8 cellular contexts compared by ENCODE assay signal in the genomic region with DNA sequence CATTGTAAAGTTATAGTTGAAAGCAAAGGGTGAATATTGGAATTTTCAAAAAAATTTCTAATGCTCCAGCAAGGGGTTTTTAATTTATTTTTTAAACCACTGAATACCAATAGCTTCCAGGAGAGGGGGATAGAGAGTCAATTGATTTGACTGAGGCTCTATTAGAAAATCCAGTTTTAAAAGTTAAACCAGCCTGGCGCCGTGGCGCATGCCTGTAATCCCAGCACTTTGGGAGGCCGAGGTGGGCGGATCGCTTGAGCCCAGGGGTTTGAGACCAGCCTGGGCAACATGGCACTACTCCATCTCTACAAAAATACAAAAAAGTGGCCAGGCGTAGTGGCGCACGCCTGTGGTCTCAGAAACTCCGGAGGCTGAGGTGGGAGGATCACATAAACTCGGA.
DNase-seq lines count a peak whose midpoint lies in the region; ATAC-seq and TF ChIP-seq lines count a peak whose summit lies in the region.

No MANE protein-coding gene starts in this region.

- TF ChIP-seq EP300 in stomach (IDR thresholded peaks at IDR 0.05), result no peak

- H3K9me2 ChIP-seq in GM23248 (ENCODE audit: insufficient read depth) (no peaks in the 10 kb centered on the region), SU-DHL-6 (replicated peaks; ENCODE audit: insufficient read depth, low read length) (no peaks in the 10 kb centered on the region)

- H3K27ac ChIP-seq in GM23248, result peak overlapping the region; percentile 20
- H3K27ac ChIP-seq in SU-DHL-6 (ENCODE audit: low read depth, low read length), result no peak overlapping the region
- H3K27ac ChIP-seq in stomach, result no peak overlapping the region

- ATAC-seq in left cardiac atrium, result peak; percentile 34 to 42
- no peak for ATAC-seq in HG03095 (IDR thresholded peaks at IDR 0.05; ENCODE audit: unreplicated experiment)
- ATAC-seq in GM18517 (IDR thresholded peaks at IDR 0.05; ENCODE audit: unreplicated experiment), result no peak

- in situ Hi-C loops in GM23248 (cut with MboI), result loop anchor here (10.0 kb wide), 1 partner anchor 339 kb away; no protein-coding TSS in a partner anchor

- H3K4me3 ChIP-seq in GM23248, result 0 out of 2 replicates have a peak overlapping the region, but pooled peaks have one; percentile 47
- H3K4me3 ChIP-seq in SU-DHL-6 (ENCODE audit: insufficient read depth, low read length, poor library complexity, severe bottlenecking), result no peak overlapping the region
- no peak overlapping the region for H3K4me3 ChIP-seq in stomach

- TF ChIP-seq POLR2A in stomach (IDR thresholded peaks at IDR 0.05), result no peak

- H3K79me2 ChIP-seq in GM23248 (ENCODE audit: insufficient read depth), result no peaks in the 10 kb centered on the region
- no peaks in the 10 kb centered on the region for H3K79me2 ChIP-seq in SU-DHL-6 (ENCODE audit: insufficient read depth, low read length)

- WGBS in GM23248 (ENCODE audit: low coverage in 1 of 2, low lambda C conversion rate in 2 of 2, missing lambda C conversion rate in 2 of 2), 2 experiments, result 36 to 39% methylated on average over 11 of the region's 11 CpGs
- 50 to 54% (median 53%) methylated on average over 11 of the region's 11 CpGs for whole genome bisulfite sequencing in stomach, 5 donors

- H2AFZ ChIP-seq in GM23248 (peak overlapping the region; percentile 73), SU-DHL-6 (ENCODE audit: low read depth, low read length, severe bottlenecking) (no peak overlapping the region)

- H3K36me3 ChIP-seq in GM23248 (ENCODE audit: low read depth) (no peaks in the 10 kb centered on the region), SU-DHL-6 (ENCODE audit: low read length) (no peaks in the 10 kb centered on the region), stomach (no peaks in the 10 kb centered on the region)

- no peaks in the 10 kb centered on the region for H4K20me1 ChIP-seq in GM23248 (ENCODE audit: insufficient read depth)
- H4K20me1 ChIP-seq in SU-DHL-6 (ENCODE audit: low read depth, low read length), result no peaks in the 10 kb centered on the region

- H3F3A ChIP-seq in GM23248 (ENCODE audit: insufficient read depth) (peaks cover 8% of the 10 kb centered on the region; the same call in 1 of the 2 replicates), SU-DHL-6 (ENCODE audit: insufficient read depth) (no peaks in the 10 kb centered on the region)

- intact Hi-C loops in left cardiac atrium (cut with DNase I) (loop anchor here in 1 of 2 donors (2.0 to 10.0 kb wide), 4 partner anchors 257 to 551 kb away; no protein-coding TSS in a partner anchor), stomach (cut with DNase I; ENCODE audit: low total_unique reads) (no loop called here)

- H3K4me2 ChIP-seq in GM23248 (ENCODE audit: unreplicated experiment), result peak overlapping the region; percentile 61
- no peak overlapping the region for H3K4me2 ChIP-seq in SU-DHL-6 (ENCODE audit: low read depth, low read length, poor library complexity, severe bottlenecking)

- peaks cover 47% of the 10 kb centered on the region for H3K4me1 ChIP-seq in GM23248 (ENCODE audit: insufficient read depth)
- H3K4me1 ChIP-seq in stomach, result peaks cover 0 to 8% (median 2%) of the 10 kb centered on the region in 4 donors

- peak; percentile 16 for TF ChIP-seq CTCF in SU-DHL-6 (IDR thresholded peaks at IDR 0.05; ENCODE audit: insufficient read depth, low read length, poor library complexity, severe bottlenecking)
- peak in 4 of 7 experiments; percentile 52 to 68 (median 62) for TF ChIP-seq CTCF in stomach (IDR thresholded peaks at IDR 0.05)

- DNase-seq in AG20443 (ENCODE audit: low spot score) (peak; percentile 40), GM23248 (peak; percentile 72), left cardiac atrium (peak; percentile 34), stomach (no peak), cortex of kidney (lab: John Stamatoyannopoulos, UW) (no peak)

- peak overlapping the region; percentile 56 for H3K9ac ChIP-seq in GM23248
- H3K9ac ChIP-seq in SU-DHL-6 (ENCODE audit: low read length), result no peak overlapping the region

- H3K9me3 ChIP-seq in GM23248 (ENCODE audit: low read depth) (no peaks in the 10 kb centered on the region), SU-DHL-6 (ENCODE audit: insufficient read depth, low read length) (no peaks in the 10 kb centered on the region), stomach (no peaks in the 10 kb centered on the region)

- H3K27me3 ChIP-seq in GM23248 (replicated peaks; ENCODE audit: insufficient read depth) (no peaks in the 10 kb centered on the region), SU-DHL-6 (ENCODE audit: low read length) (peaks cover 4% of the 10 kb centered on the region; the same call in 1 of the 2 replicates), stomach (no peaks in the 10 kb centered on the region)

Comparison
In these comparisons a context has a peak if more than half of its experiments do, and no peak if none do; other contexts are left out.
1. DNase-seq: peak in AG20443 (single experiment), GM23248 (single experiment) and left cardiac atrium (single experiment); none in stomach (single experiment) and cortex of kidney (single experiment).
2. ATAC-seq: peak in left cardiac atrium (2 of 2); none in HG03095 (single experiment) and GM18517 (single experiment).